In genomic region chr5:73945505-73945904, GRCh38 we compare ENCODE assay signal across 1 cellular context.
TF ChIP-seq lines count a peak whose summit lies in the region.

No MANE protein-coding gene starts in this region.

TF ChIP-seq in WTC11, 78 proteins besides CTCF, POLR2A, EP300 and RAD21 (continued from another document):
- TF ChIP-seq ZNF512 (CRISPR knock-in tag; IDR thresholded peaks at IDR 0.05; ENCODE audit: borderline replicate concordance) (no peak), ELF4 (CRISPR knock-in tag; IDR thresholded peaks at IDR 0.05; ENCODE audit: low read depth) (no peak), TP53 (CRISPR knock-in tag; IDR thresholded peaks at IDR 0.05) (no peak), RELA (CRISPR knock-in tag; IDR thresholded peaks at IDR 0.05; ENCODE audit: borderline replicate concordance) (no peak), ETV6 (CRISPR knock-in tag; IDR thresholded peaks at IDR 0.05) (no peak), ZNF263 (CRISPR knock-in tag; IDR thresholded peaks at IDR 0.05; ENCODE audit: low read depth) (no peak), ZNF232 (CRISPR knock-in tag; IDR thresholded peaks at IDR 0.05) (no peak), GTF2I (CRISPR knock-in tag; conservative IDR thresholded peaks at IDR 0.05) (no peak), FOXP1 (CRISPR knock-in tag; IDR thresholded peaks at IDR 0.05; ENCODE audit: borderline replicate concordance) (no peak)
